Comparison of ENCODE assay signal across 32 cellular contexts in the genomic region with DNA sequence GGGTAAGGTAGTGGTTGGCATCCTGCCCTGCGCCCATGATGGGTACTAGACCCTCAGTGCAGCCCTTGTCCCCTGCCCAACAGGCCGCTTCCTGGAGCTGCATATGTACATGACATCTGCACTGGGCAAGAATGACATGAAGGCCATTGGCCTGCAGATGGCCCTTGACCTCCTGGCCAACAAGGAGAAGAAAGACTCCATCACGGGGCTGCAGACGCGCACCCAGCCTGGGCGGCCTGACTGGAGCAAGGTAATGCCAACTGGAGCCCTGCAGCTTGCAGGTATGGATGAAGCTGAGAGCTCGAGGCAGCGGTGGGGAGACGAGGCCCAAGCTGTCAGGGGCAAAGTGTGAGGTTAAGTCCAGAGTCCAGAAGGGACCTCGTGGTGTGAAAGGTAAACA. TPM values are rescaled to one million over a fixed set of nuclear protein-coding genes. Genes with fewer than 3 reads are reported as not detected.
"Had no signal": no experiment of that assay in that cellular context is flagged by ENCODE, and none has a peak within 500 bp of the region (broad histone marks: within the 10 kb centered on the region; RNA-seq: fewer than 3 reads in every experiment).

No MANE protein-coding gene starts in this region.

- H3K27me3 ChIP-seq: colonic mucosa, gastrocnemius medialis had no signal

- FAIRE-seq: endometrium, islet of Langerhans, kidney had no signal

- H3K9me3 ChIP-seq: colonic mucosa, esophagus squamous epithelium, gastrocnemius medialis, heart right ventricle, left ventricle myocardium inferior, lower lobe of right lung, mucosa of descending colon had no signal

- H3K4me3 Mint-ChIP-seq: dendritic cell treated with granulocyte-macrophage colony-stimulating factor and Interleukin-4, amounts not matched to agents 40 ng/mL and 50 ng/mL, for 4 days; effector memory CD8-positive, alpha-beta T cell; endodermal cell; mesothelial cell of epicardium; naive B cell; naive thymus-derived CD8-positive, alpha-beta T cell had no signal

- H3K27ac ChIP-seq: colonic mucosa, epithelial cell of prostate, esophagus squamous epithelium, gastrocnemius medialis, heart right ventricle, left ventricle myocardium inferior, lower lobe of right lung had no signal

- DNase-seq: colonic mucosa; cortex of kidney; effector CD8-positive, alpha-beta T cell; effector memory CD8-positive, alpha-beta T cell; erythroblast; esophagus squamous epithelium; foreskin fibroblast; foreskin melanocyte; gastrocnemius medialis; glutamatergic neuron; head of caudate nucleus; heart right ventricle; hippocampal formation; kidney; kidney glomerular epithelial cell; left colon; left ventricle myocardium inferior; lower lobe of right lung; mesenchymal stem cell; mucosa of descending colon; naive B cell; naive thymus-derived CD8-positive, alpha-beta T cell had no signal

- H3K9me3 Mint-ChIP-seq: dendritic cell treated with granulocyte-macrophage colony-stimulating factor and Interleukin-4, amounts not matched to agents 40 ng/mL and 50 ng/mL, for 4 days; effector memory CD8-positive, alpha-beta T cell; endodermal cell; mesothelial cell of epicardium; naive B cell; naive thymus-derived CD8-positive, alpha-beta T cell had no signal

- H3K4me3 ChIP-seq: colonic mucosa, esophagus squamous epithelium, gastrocnemius medialis, heart right ventricle, left ventricle myocardium inferior, lower lobe of right lung, mucosa of descending colon had no signal

- H3K27ac Mint-ChIP-seq: dendritic cell treated with granulocyte-macrophage colony-stimulating factor and Interleukin-4, amounts not matched to agents 40 ng/mL and 50 ng/mL, for 4 days; effector memory CD8-positive, alpha-beta T cell; endodermal cell; mesothelial cell of epicardium; naive B cell had no signal

- ATAC-seq: effector memory CD8-positive, alpha-beta T cell; esophagus mucosa; gastrocnemius medialis; heart right ventricle; left colon; left lobe of liver; lower lobe of right lung; mucosa of descending colon; naive thymus-derived CD8-positive, alpha-beta T cell had no signal

- H3K36me3 Mint-ChIP-seq: mesothelial cell of epicardium; naive B cell; naive thymus-derived CD8-positive, alpha-beta T cell had no signal

- H3K36me3 ChIP-seq: colonic mucosa, esophagus squamous epithelium, gastrocnemius medialis, heart right ventricle, left ventricle myocardium inferior, lower lobe of right lung had no signal

RNA-seq across cellular contexts. Expression of gene NOX5, which starts 40.8 kb away (rescaled TPM):
- total RNA-seq: dermis microvascular lymphatic vessel endothelial cell, endodermal cell, gastrocnemius medialis, left ventricle myocardium inferior, lower lobe of right lung, lung microvascular endothelial cell had no signal
- polyA plus RNA-seq: naive thymus-derived CD8-positive, alpha-beta T cell had no signal
